Comparison of ENCODE assay signal across 24 cellular contexts in genomic region chr6:158496700-158497099, GRCh38.
DNase-seq lines count a peak whose midpoint lies in the region; TF ChIP-seq lines count a peak whose summit lies in the region.
"Had no signal": no experiment of that assay in that cellular context is flagged by ENCODE, and none has a peak within 500 bp of the region (broad histone marks: within the 10 kb centered on the region; RNA-seq: fewer than 3 reads in every experiment).

No MANE protein-coding gene starts in this region.

- H2BK5ac ChIP-seq in mesendoderm (ENCODE audit: low read length), result no peak overlapping the region

- no peaks in the 10 kb centered on the region for H3K9me3 ChIP-seq in tibial artery
- H3K9me3 ChIP-seq: ascending aorta, SJSA1 had no signal

- H2AK5ac ChIP-seq in mesendoderm (ENCODE audit: low read length), result no peak overlapping the region

- H3K27me3 Mint-ChIP-seq in CD14-positive monocyte (ENCODE audit: low read depth in 3 of 3), result peaks cover 0 to 2% (median 0%) of the 10 kb centered on the region in 3 donors
- H3K27me3 Mint-ChIP-seq: activated naive CD8-positive, alpha-beta T cell; dendritic cell treated with granulocyte-macrophage colony-stimulating factor and Interleukin-4, amounts not matched to agents 40 ng/mL and 50 ng/mL, for 4 days; naive thymus-derived CD4-positive, alpha-beta T cell; T-helper 17 cell had no signal

- no CpG with 5 or more reads among the region's 3 CpGs for WGBS in mesendoderm (ENCODE audit: extremely low coverage, insufficient coverage, low lambda C conversion rate)

- H3K36me3 ChIP-seq in H7 (replicated peaks; ENCODE audit: control insufficient read depth, insufficient read depth, low read length) (peaks cover 2% of the 10 kb centered on the region), mesendoderm (ENCODE audit: control insufficient read depth, insufficient read depth, low read length) (peaks cover 3% of the 10 kb centered on the region), tibial artery (peaks cover 23 to 68% (median 55%) of the 10 kb centered on the region in 3 donors)

- H3K56ac ChIP-seq in mesendoderm (ENCODE audit: low read length), result no peak overlapping the region

- no peak overlapping the region for H4K5ac ChIP-seq in mesendoderm (ENCODE audit: low read length)

- no peak overlapping the region for H3K27ac Mint-ChIP-seq in CD14-positive monocyte
- H3K27ac Mint-ChIP-seq: activated naive CD8-positive, alpha-beta T cell; activated T-helper 2 cell treated with anti-CD3 and anti-CD28 coated beads, Interferon-gamma antibody, Interleukin-2, Interleukin-4, amounts not matched to agents 10 μg/mL and 5 μg/mL and 100 μg/mL, durations not matched to agents 14 hours and 24 hours and 36 hours; dendritic cell treated with granulocyte-macrophage colony-stimulating factor and Interleukin-4, amounts not matched to agents 40 ng/mL and 50 ng/mL, for 4 days; naive thymus-derived CD4-positive, alpha-beta T cell; T-helper 17 cell had no signal

- no peak overlapping the region for H2BK120ac ChIP-seq in mesendoderm (ENCODE audit: low read depth, low read length)

- H2BK15ac ChIP-seq in mesendoderm (replicated peaks; ENCODE audit: low read depth), result no peak overlapping the region

- H3K9ac ChIP-seq in mesendoderm (ENCODE audit: low read length), result no peak overlapping the region

- H3K4ac ChIP-seq in mesendoderm (ENCODE audit: low read depth, low read length), result no peak overlapping the region

- H3K79me1 ChIP-seq in mesendoderm (ENCODE audit: low read length), result no peaks in the 10 kb centered on the region

- H4K8ac ChIP-seq in mesendoderm (ENCODE audit: low read depth, low read length), result no peak overlapping the region

- no peak overlapping the region for H3K18ac ChIP-seq in mesendoderm (ENCODE audit: low read length)

- TF ChIP-seq CTCF in CD14-positive monocyte (IDR thresholded peaks at IDR 0.05), result no peak
- no peak for TF ChIP-seq CTCF in tibial artery (IDR thresholded peaks at IDR 0.05)

- H3K4me1 Mint-ChIP-seq in CD14-positive monocyte, result no peaks in the 10 kb centered on the region
- H3K4me1 Mint-ChIP-seq: naive thymus-derived CD4-positive, alpha-beta T cell had no signal

- H3K23ac ChIP-seq in mesendoderm (ENCODE audit: low read length), result no peak overlapping the region

- H3K4me2 ChIP-seq in mesendoderm (ENCODE audit: low read length), result no peak overlapping the region

- H3K27ac ChIP-seq in mesendoderm (ENCODE audit: low read depth, low read length) (no peak overlapping the region), tibial artery (no peak overlapping the region)
- H3K27ac ChIP-seq: ascending aorta, HL-60, SJSA1 had no signal

- no peaks in the 10 kb centered on the region for H3K4me1 ChIP-seq in mesendoderm (ENCODE audit: control insufficient read depth, low read depth, low read length)
- no peaks in the 10 kb centered on the region for H3K4me1 ChIP-seq in tibial artery
- H3K4me1 ChIP-seq: ascending aorta had no signal

- H3K27me3 ChIP-seq in H7 (ENCODE audit: control insufficient read depth, insufficient read depth, low read length) (no peaks in the 10 kb centered on the region), mesendoderm (ENCODE audit: insufficient read depth, low read length, poor library complexity) (no peaks in the 10 kb centered on the region), tibial artery (no peaks in the 10 kb centered on the region)
- H3K27me3 ChIP-seq: ascending aorta, SJSA1 had no signal

- in situ Hi-C loops in SK-MEL-5 (cut with HindIII; ENCODE audit: low pct_unique_long_range_greater_than_20kb, low sequenced_read_pairs), result no loop called here

- intact Hi-C loops in CD14-positive monocyte (cut with micrococcal nuclease) (no loop called here), tibial artery (cut with DNase I; ENCODE audit: low total_unique reads) (no loop called here)

- H3K79me2 ChIP-seq in mesendoderm (ENCODE audit: control insufficient read depth, insufficient read depth, low read length), result no peaks in the 10 kb centered on the region

- H3K4me3 ChIP-seq in H7 (ENCODE audit: insufficient read depth, low read depth, low read length) (no peak overlapping the region), mesendoderm (ENCODE audit: low read length) (no peak overlapping the region), tibial artery (no peak overlapping the region)
- H3K4me3 ChIP-seq: ascending aorta, SJSA1 had no signal

- DNase-seq in NCI-H1092 treated with DMSO at 0.1 percent for 48 hours (lab: John Stamatoyannopoulos, UW) (peak; percentile 27), NCI-H1092 (lab: John Stamatoyannopoulos, UW) (no peak), H7 (peak; percentile 53), SK-MEL-5 (ENCODE audit: low read depth, low spot score) (peak; percentile 26), mesendoderm (peak; percentile 18), CD14-positive monocyte (ENCODE audit: low spot score) (no peak), tibial artery (no peak), NCI-H2081 (lab: John Stamatoyannopoulos, UW) (no peak)
- DNase-seq: 8988T; activated CD4-positive, alpha-beta T cell treated with anti-CD3 and anti-CD28 coated beads, Interleukin-2, amount 50 U/mL, for 1 hour; activated CD8-positive, alpha-beta memory T cell treated with anti-CD3 and anti-CD28 coated beads, Interleukin-2, amount 50 U/mL, for 4 hours; caudate nucleus; naive thymus-derived CD4-positive, alpha-beta T cell; NCI-H1694; retina; stimulated activated CD4-positive, alpha-beta T cell treated with anti-CD3 and anti-CD28 coated beads, Interleukin-4, amount 100 ng/mL, for 24 hours; stimulated activated naive CD8-positive, alpha-beta T cell treated with anti-CD3 and anti-CD28 coated beads, Interleukin-15, Interleukin-2, amounts not matched to agents 100 U/mL and 50 U/mL, for 24 hours; T-helper 17 cell had no signal

- H3K4me3 Mint-ChIP-seq in CD14-positive monocyte, result no peak overlapping the region
- H3K4me3 Mint-ChIP-seq: activated naive CD8-positive, alpha-beta T cell; dendritic cell treated with granulocyte-macrophage colony-stimulating factor and Interleukin-4, amounts not matched to agents 40 ng/mL and 50 ng/mL, for 4 days; naive thymus-derived CD4-positive, alpha-beta T cell; T-helper 17 cell had no signal

- H3K36me3 Mint-ChIP-seq in CD14-positive monocyte, result peaks cover 64 to 80% of the 10 kb centered on the region in 2 donors

- no peaks in the 10 kb centered on the region for H3K9me3 Mint-ChIP-seq in CD14-positive monocyte
- H3K9me3 Mint-ChIP-seq: activated T-helper 2 cell treated with anti-CD3 and anti-CD28 coated beads, Interferon-gamma antibody, Interleukin-2, Interleukin-4, amounts not matched to agents 10 μg/mL and 5 μg/mL and 100 μg/mL, durations not matched to agents 14 hours and 24 hours and 36 hours; dendritic cell treated with granulocyte-macrophage colony-stimulating factor and Interleukin-4, amounts not matched to agents 40 ng/mL and 50 ng/mL, for 4 days; naive thymus-derived CD4-positive, alpha-beta T cell had no signal

Comparison
In these comparisons a context has a peak if more than half of its experiments do, and no peak if none do; other contexts are left out.
1. DNase-seq: peak in NCI-H1092 treated with DMSO at 0.1 percent for 48 hours (single experiment), H7 (single experiment), SK-MEL-5 (single experiment) and mesendoderm (single experiment); none in NCI-H1092 (single experiment), CD14-positive monocyte (single experiment), tibial artery (0 of 2) and NCI-H2081 (0 of 2).